9 cellular contexts compared by ENCODE assay signal in genomic region chr11:11845066-11845465, GRCh38. TPM values are rescaled to one million over a fixed set of nuclear protein-coding genes. Genes with fewer than 3 reads are reported as not detected.
A peak's percentile ranks its signal among the peaks of the same experiment; 100 is the strongest.
DNase-seq lines count a peak whose midpoint lies in the region; ATAC-seq, FAIRE-seq and TF ChIP-seq lines count a peak whose summit lies in the region.
"Had no signal": no experiment of that assay in that cellular context is flagged by ENCODE, and none has a peak within 500 bp of the region (broad histone marks: within the 10 kb centered on the region; RNA-seq: fewer than 3 reads in every experiment).

No MANE protein-coding gene starts in this region.

- no peaks in the 10 kb centered on the region for H3K9me3 Mint-ChIP-seq in activated B cell treated with CpG ODN at 0.5 μM for 24 hours
- H3K9me3 Mint-ChIP-seq in mesothelial cell of epicardium, result no peaks in the 10 kb centered on the region
- H3K9me3 Mint-ChIP-seq in stimulated activated effector memory CD8-positive, alpha-beta T cell treated with anti-CD3 and anti-CD28 coated beads, Interleukin-12 subunit alpha, Interleukin-12 subunit beta, amount 100 ng/mL, for 72 hours, result no peaks in the 10 kb centered on the region

- no peak for DNase-seq in H54 (ENCODE audit: insufficient read length, low spot score)
- DNase-seq in activated B cell treated with CpG ODN at 0.5 μM for 24 hours, result no peak
- DNase-seq in mesothelial cell of epicardium (ENCODE audit: low spot score in 2 of 2, unreplicated experiment in 2 of 2), result no peak
- no peak for DNase-seq in GM03348 (ENCODE audit: low spot score)
- no peak for DNase-seq in stimulated activated effector memory CD8-positive, alpha-beta T cell treated with anti-CD3 and anti-CD28 coated beads, Interleukin-12 subunit alpha, Interleukin-12 subunit beta, amount 100 ng/mL, for 72 hours (ENCODE audit: low spot score in 2 of 2)
- no peak for DNase-seq in HuH-7 (ENCODE audit: low spot score)

- ATAC-seq in activated B cell treated with CpG ODN at 0.5 μM for 24 hours (ENCODE audit: low read depth) (no peak), HG03354 (IDR thresholded peaks at IDR 0.05; ENCODE audit: poor library complexity, severe bottlenecking, unreplicated experiment) (no peak)
- ATAC-seq in stimulated activated effector memory CD8-positive, alpha-beta T cell treated with anti-CD3 and anti-CD28 coated beads, Interleukin-12 subunit alpha, Interleukin-12 subunit beta, amount 100 ng/mL, for 72 hours, result no peak

- H3K27me3 Mint-ChIP-seq in activated B cell treated with CpG ODN at 0.5 μM for 24 hours, result no peaks in the 10 kb centered on the region
- H3K27me3 Mint-ChIP-seq in mesothelial cell of epicardium (ENCODE audit: low read depth), result no peaks in the 10 kb centered on the region

- intact Hi-C loops in activated B cell treated with CpG ODN at 0.5 μM for 24 hours (cut with micrococcal nuclease), result loop anchor here (10.0 kb wide), 1 partner anchor 1540 kb away; the partner anchor contains the start of gene ADM

- TF ChIP-seq POLR2A in H54 (IDR thresholded peaks at IDR 0.05; ENCODE audit: low read depth, low read length), result no peak

- peak; percentile 6 for FAIRE-seq in H54 (lab: Jason Lieb, UNC)

- H3K4me3 Mint-ChIP-seq in activated B cell treated with CpG ODN at 0.5 μM for 24 hours, result peak overlapping the region; percentile 35
- peak overlapping the region; percentile 1 for H3K4me3 Mint-ChIP-seq in mesothelial cell of epicardium
- H3K4me3 Mint-ChIP-seq in stimulated activated effector memory CD8-positive, alpha-beta T cell treated with anti-CD3 and anti-CD28 coated beads, Interleukin-12 subunit alpha, Interleukin-12 subunit beta, amount 100 ng/mL, for 72 hours, result no peak overlapping the region

- peaks cover 53% of the 10 kb centered on the region for H3K4me1 Mint-ChIP-seq in activated B cell treated with CpG ODN at 0.5 μM for 24 hours
- peaks cover 27% of the 10 kb centered on the region for H3K4me1 Mint-ChIP-seq in mesothelial cell of epicardium
- H3K4me1 Mint-ChIP-seq in stimulated activated effector memory CD8-positive, alpha-beta T cell treated with anti-CD3 and anti-CD28 coated beads, Interleukin-12 subunit alpha, Interleukin-12 subunit beta, amount 100 ng/mL, for 72 hours, result peaks cover 13% of the 10 kb centered on the region

- H3K36me3 Mint-ChIP-seq in activated B cell treated with CpG ODN at 0.5 μM for 24 hours (ENCODE audit: low read depth), result no peaks in the 10 kb centered on the region
- H3K36me3 Mint-ChIP-seq in mesothelial cell of epicardium, result no peaks in the 10 kb centered on the region
- peaks cover 7% of the 10 kb centered on the region for H3K36me3 Mint-ChIP-seq in stimulated activated effector memory CD8-positive, alpha-beta T cell treated with anti-CD3 and anti-CD28 coated beads, Interleukin-12 subunit alpha, Interleukin-12 subunit beta, amount 100 ng/mL, for 72 hours

- CTCF ChIA-PET in activated B cell treated with CpG ODN at 0.5 μM for 24 hours (lab: Charles Lee), result interaction anchor here (1.3 kb wide), 1 partner anchor 57 kb away, joined by 4 read pairs; no protein-coding TSS in a partner anchor

- peak overlapping the region; percentile 93 for H3K27ac ChIP-seq in 22Rv1
- H3K27ac ChIP-seq: SK-N-MC had no signal

- H3K27ac Mint-ChIP-seq in activated B cell treated with CpG ODN at 0.5 μM for 24 hours (peak overlapping the region; percentile 24), mesothelial cell of epicardium (peak overlapping the region; percentile 85)
- H3K27ac Mint-ChIP-seq in stimulated activated effector memory CD8-positive, alpha-beta T cell treated with anti-CD3 and anti-CD28 coated beads, Interleukin-12 subunit alpha, Interleukin-12 subunit beta, amount 100 ng/mL, for 72 hours, result no peak overlapping the region

- no peak for TF ChIP-seq CTCF in 22Rv1 (IDR thresholded peaks at IDR 0.05)
- TF ChIP-seq CTCF in activated B cell treated with CpG ODN at 0.5 μM for 24 hours (IDR thresholded peaks at IDR 0.05), result no peak
- TF ChIP-seq CTCF in mesothelial cell of epicardium (IDR thresholded peaks at IDR 0.05; ENCODE audit: unreplicated experiment), result no peak

- POLR2A ChIA-PET in activated B cell treated with CpG ODN at 0.5 μM for 24 hours (lab: Charles Lee), result interaction anchor here (0.8 kb wide), 1 partner anchor 1036 kb away, joined by 3 read pairs; the partner anchor contains the start of gene EIF4G2

RNA-seq across cellular contexts. Expression of gene USP47, which starts 3.3 kb away (rescaled TPM):
- total RNA-seq in activated B cell treated with CpG ODN at 0.5 μM for 24 hours (48.5 and 50.3 TPM in 2 replicates), mesothelial cell of epicardium (65.2 to 69.0 TPM (median 68.1 TPM) in 3 replicates)
